In the genomic region with DNA sequence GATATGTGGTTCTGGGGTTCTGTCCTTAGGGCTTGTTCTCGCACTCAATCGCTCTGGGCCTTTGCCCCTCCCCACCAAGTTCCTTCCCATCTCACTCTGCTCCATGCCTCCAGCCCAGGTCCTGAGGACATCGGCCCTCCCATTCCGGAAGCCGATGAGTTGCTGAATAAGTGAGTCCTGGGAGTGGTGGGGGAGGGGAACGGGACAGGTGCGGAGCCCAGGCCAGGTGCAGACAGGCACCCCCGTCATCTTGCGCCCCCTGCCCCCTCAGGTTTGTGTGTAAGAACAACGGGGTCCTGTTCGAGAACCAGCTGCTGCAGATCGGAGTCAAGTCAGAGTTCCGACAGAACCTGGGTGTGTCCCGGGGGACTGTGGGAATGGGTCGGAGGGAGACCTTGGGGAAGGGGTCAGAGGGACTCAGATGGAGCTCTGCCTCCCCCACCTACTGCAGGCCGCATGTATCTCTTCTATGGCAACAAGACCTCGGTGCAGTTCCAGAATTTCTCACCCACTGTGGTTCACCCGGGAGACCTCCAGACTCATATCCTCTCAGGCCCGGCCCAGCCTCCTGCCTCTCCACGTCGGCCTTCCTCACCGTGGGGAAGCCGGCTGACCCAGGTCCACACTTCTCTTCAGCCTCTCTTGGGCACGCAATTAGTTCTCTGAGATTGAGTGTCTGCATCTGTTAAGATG, we compare ENCODE assay signal across 12 cellular contexts. TPM values are rescaled to one million over a fixed set of nuclear protein-coding genes. Genes with fewer than 3 reads are reported as not detected.
DNase-seq lines count a peak whose midpoint lies in the region; ATAC-seq and TF ChIP-seq lines count a peak whose summit lies in the region.
"Had no signal": no experiment of that assay in that cellular context is flagged by ENCODE, and none has a peak within 500 bp of the region (broad histone marks: within the 10 kb centered on the region; RNA-seq: fewer than 3 reads in every experiment).

No MANE protein-coding gene starts in this region.

- H3K27me3 Mint-ChIP-seq in progenitor cell of endocrine pancreas, result no peaks in the 10 kb centered on the region
- H3K27me3 Mint-ChIP-seq: natural killer cell treated with Interleukin-12 subunit alpha and Interleukin-12 subunit beta and Interleukin-15 and Interleukin-18, amount 100 ng/mL, for 72 hours had no signal

- no peak overlapping the region for H3K4me3 Mint-ChIP-seq in progenitor cell of endocrine pancreas (ENCODE audit: low read depth)
- H3K4me3 Mint-ChIP-seq: activated T-cell treated with anti-CD3 and anti-CD28 coated beads, Interleukin-2, amount 50 U/mL, for 72 hours; natural killer cell treated with Interleukin-12 subunit alpha and Interleukin-12 subunit beta and Interleukin-15 and Interleukin-18, amount 100 ng/mL, for 72 hours had no signal

- DNase-seq in WERI-Rb-1 (no peak), left ventricle myocardium superior (no peak), gastrocnemius medialis (no peak), progenitor cell of endocrine pancreas (ENCODE audit: low spot score, unreplicated experiment) (no peak), Peyer's patch (no peak)
- DNase-seq: activated CD4-positive, alpha-beta T cell treated with anti-CD3 and anti-CD28 coated beads for 1 hour; activated T-cell treated with anti-CD3 and anti-CD28 coated beads, Interleukin-2, amount 50 U/mL, for 72 hours had no signal

- H3K9me3 ChIP-seq in ES-I3 (ENCODE audit: control insufficient read depth, insufficient read depth, low read length) (no peaks in the 10 kb centered on the region), WERI-Rb-1 (ENCODE audit: severe bottlenecking) (no peaks in the 10 kb centered on the region), gastrocnemius medialis (no peaks in the 10 kb centered on the region), Peyer's patch (no peaks in the 10 kb centered on the region)

- ATAC-seq in left ventricle myocardium superior, result peak; percentile 2
- peak in 1 of 2 donors; percentile 5 for ATAC-seq in gastrocnemius medialis
- no peak for ATAC-seq in HG02642 (IDR thresholded peaks at IDR 0.05; ENCODE audit: poor library complexity, unreplicated experiment)
- ATAC-seq in GM21825 (IDR thresholded peaks at IDR 0.05; ENCODE audit: unreplicated experiment), result no peak
- ATAC-seq: activated T-cell treated with anti-CD3 and anti-CD28 coated beads, Interleukin-2, amount 50 U/mL, for 72 hours; HepG2; natural killer cell treated with Interleukin-12 subunit alpha and Interleukin-12 subunit beta and Interleukin-15 and Interleukin-18, amount 100 ng/mL, for 72 hours had no signal

- no peaks in the 10 kb centered on the region for H3K27me3 ChIP-seq in WERI-Rb-1 (ENCODE audit: insufficient read depth, low read depth, severe bottlenecking)
- no peaks in the 10 kb centered on the region for H3K27me3 ChIP-seq in gastrocnemius medialis
- no peaks in the 10 kb centered on the region for H3K27me3 ChIP-seq in Peyer's patch

- H3K4me1 Mint-ChIP-seq in progenitor cell of endocrine pancreas (ENCODE audit: low read depth), result no peaks in the 10 kb centered on the region

- TF ChIP-seq CTCF in WERI-Rb-1 (IDR thresholded peaks at IDR 0.05; ENCODE audit: low read depth, low read length) (no peak), gastrocnemius medialis (IDR thresholded peaks at IDR 0.05 in 4 of 5, conservative IDR thresholded peaks at IDR 0.05 in 1 of 5) (no peak), progenitor cell of endocrine pancreas (IDR thresholded peaks at IDR 0.05; ENCODE audit: unreplicated experiment) (no peak), Peyer's patch (IDR thresholded peaks at IDR 0.05) (no peak)

- no peak for TF ChIP-seq POLR2A in gastrocnemius medialis (IDR thresholded peaks at IDR 0.05)
- TF ChIP-seq POLR2A in Peyer's patch (IDR thresholded peaks at IDR 0.05), result no peak

- no peaks in the 10 kb centered on the region for H3K9me3 Mint-ChIP-seq in progenitor cell of endocrine pancreas (ENCODE audit: low read depth)
- H3K9me3 Mint-ChIP-seq: activated T-cell treated with anti-CD3 and anti-CD28 coated beads, Interleukin-2, amount 50 U/mL, for 72 hours; natural killer cell treated with Interleukin-12 subunit alpha and Interleukin-12 subunit beta and Interleukin-15 and Interleukin-18, amount 100 ng/mL, for 72 hours had no signal

- intact Hi-C loops in left ventricle myocardium superior (cut with micrococcal nuclease), result no loop called here
- intact Hi-C loops in gastrocnemius medialis (cut with DNase I; ENCODE audit: low total_unique reads), result no loop called here

- H3K36me3 Mint-ChIP-seq in progenitor cell of endocrine pancreas (ENCODE audit: insufficient read depth), result peaks cover 12% of the 10 kb centered on the region

- H3K36me3 ChIP-seq in ES-I3 (ENCODE audit: insufficient read depth, low read length), result peaks cover 7% of the 10 kb centered on the region; the same call in 1 of the 2 replicates
- peaks cover 64% of the 10 kb centered on the region for H3K36me3 ChIP-seq in WERI-Rb-1
- H3K36me3 ChIP-seq in gastrocnemius medialis, result peaks cover 0 to 45% of the 10 kb centered on the region in 2 donors
- H3K36me3 ChIP-seq in Peyer's patch, result peaks cover 0 to 70% (median 0%) of the 10 kb centered on the region in 3 donors

- H3K4me1 ChIP-seq in ES-I3 (ENCODE audit: insufficient read depth, low read length) (peaks cover 8% of the 10 kb centered on the region; the same call in 1 of the 2 replicates), gastrocnemius medialis (peaks cover 0 to 12% of the 10 kb centered on the region in 2 donors), Peyer's patch (peaks cover 0 to under 1% (median 0%) of the 10 kb centered on the region in 4 donors)

- H3K27ac ChIP-seq in WERI-Rb-1 (peak overlapping the region; percentile 42), gastrocnemius medialis (peak overlapping the region; percentile 56 to 73 (median 62)), Peyer's patch (no peak overlapping the region)

- in situ Hi-C loops in gastrocnemius medialis (cut with MboI; ENCODE audit: low sequenced_read_pairs in 4 of 4), result no loop called here

- no peak overlapping the region for H3K27ac Mint-ChIP-seq in progenitor cell of endocrine pancreas
- H3K27ac Mint-ChIP-seq: activated T-cell treated with anti-CD3 and anti-CD28 coated beads, Interleukin-2, amount 50 U/mL, for 72 hours had no signal

- H3K4me3 ChIP-seq in WERI-Rb-1 (ENCODE audit: low read depth, low read length) (peak overlapping the region; percentile 23), gastrocnemius medialis (peak overlapping the region in 2 of 4 donors; percentile 26 to 42), Peyer's patch (peak overlapping the region in 1 of 4 donors; percentile 45)

- peak overlapping the region; percentile 52; the same call in 1 of the 2 replicates for H3K9ac ChIP-seq in ES-I3 (ENCODE audit: low read depth, low read length)

RNA-seq across cellular contexts. Expression of gene FUZ, which starts 10.1 kb away (rescaled TPM):
- total RNA-seq in left ventricle myocardium superior (19.1 TPM), gastrocnemius medialis (10 to 100 TPM; 14.2 to 35.5 (median 26.0) TPM), progenitor cell of endocrine pancreas (37.8 and 40.0 TPM in 2 replicates), Peyer's patch (10 to 100 TPM in 3 of 4 donors, 1 to 10 TPM in 1; 4.1 to 13.8 (median 12.3) TPM)
- total RNA-seq: HepG2 had no signal

RNA-seq across cellular contexts. Expression of gene MED25, which starts 15.1 kb away (rescaled TPM):
- 68.5 TPM for total RNA-seq in left ventricle myocardium superior
- total RNA-seq in gastrocnemius medialis, result 100 to 1,000 TPM in 1 of 4 donors, 10 to 100 TPM in 3; 46.6 to 105 (median 78.7) TPM
- total RNA-seq in progenitor cell of endocrine pancreas, result 136 and 141 TPM in 2 replicates
- total RNA-seq in Peyer's patch, result 10 to 100 TPM; 29.7 to 57.7 (median 41.8) TPM

RNA-seq across cellular contexts. Expression of gene AP2A1, which starts 36.2 kb away (rescaled TPM):
- total RNA-seq in left ventricle myocardium superior (73.1 TPM), gastrocnemius medialis (100 to 1,000 TPM in 3 of 4 donors, 10 to 100 TPM in 1; 94.2 to 142 (median 131) TPM), progenitor cell of endocrine pancreas (76.0 and 76.3 TPM in 2 replicates), Peyer's patch (100 to 1,000 TPM in 1 of 4 donors, 10 to 100 TPM in 3; 57.8 to 102 (median 85.1) TPM)

RNA-seq across cellular contexts. Expression of gene TSKS, which starts 39.9 kb away (rescaled TPM):
- total RNA-seq in left ventricle myocardium superior (0.72 TPM), gastrocnemius medialis (under 1 TPM in 2 of 4 donors, not detected in 2; 0.13 to 0.16 TPM), progenitor cell of endocrine pancreas (not detected in 2 replicates), Peyer's patch (not detected)
- total RNA-seq: HepG2 had no signal

RNA-seq across cellular contexts. Expression of gene PTOV1, which starts 48.0 kb away (rescaled TPM):
- total RNA-seq in left ventricle myocardium superior (127 TPM), gastrocnemius medialis (10 to 100 TPM; 77.6 to 88.2 (median 87.0) TPM), progenitor cell of endocrine pancreas (518 and 564 TPM in 2 replicates), Peyer's patch (100 to 1,000 TPM in 2 of 4 donors, 10 to 100 TPM in 2; 80.0 to 153 (median 95.9) TPM)

Comparison
In these comparisons a context has a peak if more than half of its experiments do, and no peak if none do; other contexts are left out.
1. H3K27ac ChIP-seq: peak in WERI-Rb-1 (single experiment) and gastrocnemius medialis (4 of 4); none in Peyer's patch (0 of 4).